In genomic region chr9:123928471-123929176, GRCh38 we compare ENCODE assay signal across 8 cellular contexts. TPM values are rescaled to one million over a fixed set of nuclear protein-coding genes. Genes with fewer than 3 reads are reported as not detected.
DNase-seq lines count a peak whose midpoint lies in the region; ATAC-seq and TF ChIP-seq lines count a peak whose summit lies in the region.

No MANE protein-coding gene starts in this region.

- intact Hi-C loops in transverse colon (cut with DNase I; ENCODE audit: low total_unique reads): no loop called here

- TF ChIP-seq POLR2A in transverse colon (IDR thresholded peaks at IDR 0.05): no peak

- H3K9me3 ChIP-seq in MG63 (peaks cover 2% of the 10 kb centered on the region; the same call in 1 of the 2 replicates), liver (ENCODE audit: control insufficient read depth in 4 of 4, low read length in 3 of 4) (no peaks in the 10 kb centered on the region), transverse colon (no peaks in the 10 kb centered on the region)

- ATAC-seq in HG03159 (IDR thresholded peaks at IDR 0.05; ENCODE audit: unreplicated experiment): no peak

- no peak for TF ChIP-seq RAD21 in liver (IDR thresholded peaks at IDR 0.05)

- TF ChIP-seq CTCF in brain microvascular endothelial cell (IDR thresholded peaks at IDR 0.05; ENCODE audit: low read depth, low read length, missing control alignments) (no peak), liver (IDR thresholded peaks at IDR 0.05; ENCODE audit: low read depth, low read length, missing input control) (no peak), transverse colon (IDR thresholded peaks at IDR 0.05) (no peak)

- peak overlapping the region; percentile 69 for H3K4me3 ChIP-seq in MG63
- H3K4me3 ChIP-seq in brain microvascular endothelial cell (ENCODE audit: low read depth, low read length): peak overlapping the region; percentile 67
- peak overlapping the region; percentile 72 to 94 (median 80) for H3K4me3 ChIP-seq in liver (ENCODE audit: low read depth in 1 of 3, low read length in 3 of 3)
- peak overlapping the region; percentile 65 to 91 (median 88) for H3K4me3 ChIP-seq in transverse colon

- in situ Hi-C loops in brain microvascular endothelial cell (cut with HindIII; ENCODE audit: low pct_ligation_motif_present, low sequenced_read_pairs) (no loop called here), transverse colon (cut with MboI; ENCODE audit: low pct_ligation_motif_present in 1 of 4, low pct_unique_long_range_greater_than_20kb in 1 of 4, low sequenced_read_pairs in 3 of 4) (no loop called here)

- H3K27me3 ChIP-seq in MG63 (no peaks in the 10 kb centered on the region), brain microvascular endothelial cell (replicated peaks) (no peaks in the 10 kb centered on the region), liver (ENCODE audit: control insufficient read depth in 4 of 4, insufficient read depth in 4 of 4, low read length in 3 of 4) (no peaks in the 10 kb centered on the region), transverse colon (no peaks in the 10 kb centered on the region)

- no peak for TF ChIP-seq EP300 in transverse colon (IDR thresholded peaks at IDR 0.05; ENCODE audit: low read depth)

- H3K9ac ChIP-seq in liver (ENCODE audit: low read depth in 1 of 2, low read length in 2 of 2): peak overlapping the region in 1 of 2 donors; percentile 4

- no peak overlapping the region for H3K27ac ChIP-seq in brain microvascular endothelial cell
- peak overlapping the region; percentile 52 to 74 for H3K27ac ChIP-seq in liver (ENCODE audit: low read depth in 1 of 2, low read length in 2 of 2)
- peak overlapping the region; percentile 84 to 90 (median 87) for H3K27ac ChIP-seq in transverse colon

- H3K36me3 ChIP-seq in MG63: no peaks in the 10 kb centered on the region
- H3K36me3 ChIP-seq in brain microvascular endothelial cell (replicated peaks): no peaks in the 10 kb centered on the region
- no peaks in the 10 kb centered on the region for H3K36me3 ChIP-seq in liver (ENCODE audit: control insufficient read depth in 4 of 4, insufficient read depth in 3 of 4, low read depth in 1 of 4, low read length in 3 of 4)
- H3K36me3 ChIP-seq in transverse colon: no peaks in the 10 kb centered on the region

- WGBS in liver: 38% methylated on average over 7 of the region's 7 CpGs
- 32 to 53% methylated on average over 4 to 7 of the region's 7 CpGs for WGBS in transverse colon (ENCODE audit: low coverage in 1 of 2), 2 donors

- DNase-seq in Daoy (ENCODE audit: low read depth) (peak; percentile 40), MG63 (no peak), brain microvascular endothelial cell (no peak), transverse colon (no peak), iPS-NIHi7 (ENCODE audit: extremely low spot score) (no peak)
- no peak for DNase-seq in activated effector memory CD4-positive, alpha-beta T cell treated with anti-CD3 and anti-CD28 coated beads, Interleukin-2, amount 50 U/mL, for 16 hours

- H3K4me1 ChIP-seq in liver (ENCODE audit: control insufficient read depth in 4 of 4, insufficient read depth in 4 of 4, low read length in 3 of 4): peaks cover 10 to 44% (median 27%) of the 10 kb centered on the region in 4 donors
- H3K4me1 ChIP-seq in transverse colon: peaks cover 19 to 43% (median 26%) of the 10 kb centered on the region in 4 donors

TF ChIP-seq in liver, 16 proteins besides CTCF, POLR2A, EP300 and RAD21:
- no peak for TF ChIP-seq TAF1 (conservative IDR thresholded peaks at IDR 0.05)
- no peak for TF ChIP-seq FOXA1 (IDR thresholded peaks at IDR 0.05)
- TF ChIP-seq ZBTB33 (IDR thresholded peaks at IDR 0.05): no peak
- TF ChIP-seq FOXA2 (IDR thresholded peaks at IDR 0.05): no peak
- TF ChIP-seq YY1 (IDR thresholded peaks at IDR 0.05): no peak
- no peak for TF ChIP-seq REST (IDR thresholded peaks at IDR 0.05)
- no peak for TF ChIP-seq ATF3 (IDR thresholded peaks at IDR 0.05)
- no peak for TF ChIP-seq HNF4A (conservative IDR thresholded peaks at IDR 0.05)
- no peak for TF ChIP-seq JUND (IDR thresholded peaks at IDR 0.05)
- TF ChIP-seq SP1 (IDR thresholded peaks at IDR 0.05): no peak

RNA-seq across cellular contexts. Expression of gene DENND1A, which starts 1.3 kb away (rescaled TPM):
- 9.9 and 13.5 TPM in 2 replicates for total RNA-seq in Daoy (2014; rRNA removed; shearing (Covaris generic))
- total RNA-seq in MG63 (2014; rRNA removed; shearing (Covaris generic); ENCODE audit: low replicate concordance): 10.6 and 35.3 TPM in 2 replicates
- 10 to 100 TPM; 17.7 to 22.0 TPM for total RNA-seq in liver
- polyA plus RNA-seq in liver: 10 to 100 TPM in 1 of 2 donors, 1 to 10 TPM in 1; 7.9 to 10.1 TPM
- 10 to 100 TPM; 12.5 to 78.6 (median 40.0) TPM for total RNA-seq in transverse colon
